Comparison of ENCODE assay signal across 12 cellular contexts in genomic region chr5:14920121-14920520, GRCh38.
"Had no signal": no experiment of that assay in that cellular context is flagged by ENCODE, and none has a peak within 500 bp of the region (broad histone marks: within the 10 kb centered on the region; RNA-seq: fewer than 3 reads in every experiment).

No MANE protein-coding gene starts in this region.

- H3K4me1 ChIP-seq: ascending aorta, esophagus muscularis mucosa, lower lobe of right lung, transverse colon had no signal

- ATAC-seq: activated CD8-positive, alpha-beta T cell treated with anti-CD3 and anti-CD28 coated beads, Interleukin-2, amount 10 ng/mL, durations not matched to agents 7 days and 5 days; foreskin keratinocyte; left cardiac atrium; lower lobe of right lung had no signal

- H3K4me3 Mint-ChIP-seq: activated CD8-positive, alpha-beta T cell treated with anti-CD3 and anti-CD28 coated beads, Interleukin-2, amount 10 ng/mL, durations not matched to agents 7 days and 5 days; activated naive CD8-positive, alpha-beta T cell treated with anti-CD3 and anti-CD28 coated beads, Interleukin-2, amount 10 ng/mL, durations not matched to agents 7 days and 5 days; T-helper 2 cell treated with Interferon-gamma antibody and Interleukin-4, amounts not matched to agents 5 μg/mL and 100 μg/mL, for 36 hours had no signal

- H3K36me3 ChIP-seq: ascending aorta, esophagus muscularis mucosa, lower lobe of right lung, transverse colon had no signal

- H3K9me3 ChIP-seq: ascending aorta, esophagus muscularis mucosa, lower lobe of right lung, transverse colon had no signal

- DNase-seq: activated CD8-positive, alpha-beta T cell treated with anti-CD3 and anti-CD28 coated beads, Interleukin-2, amount 10 ng/mL, durations not matched to agents 7 days and 5 days; activated naive CD8-positive, alpha-beta T cell treated with anti-CD3 and anti-CD28 coated beads, Interleukin-2, amount 10 ng/mL, durations not matched to agents 7 days and 5 days; foreskin keratinocyte; head of caudate nucleus; left cardiac atrium; lower lobe of right lung; midbrain; retina; transverse colon had no signal

- H3K27ac Mint-ChIP-seq: activated CD8-positive, alpha-beta T cell treated with anti-CD3 and anti-CD28 coated beads, Interleukin-2, amount 10 ng/mL, durations not matched to agents 7 days and 5 days; activated naive CD8-positive, alpha-beta T cell treated with anti-CD3 and anti-CD28 coated beads, Interleukin-2, amount 10 ng/mL, durations not matched to agents 7 days and 5 days; T-helper 2 cell treated with Interferon-gamma antibody and Interleukin-4, amounts not matched to agents 5 μg/mL and 100 μg/mL, for 36 hours had no signal

- H3K36me3 Mint-ChIP-seq: activated naive CD8-positive, alpha-beta T cell treated with anti-CD3 and anti-CD28 coated beads, Interleukin-2, amount 10 ng/mL, durations not matched to agents 7 days and 5 days had no signal

- H3K27ac ChIP-seq: ascending aorta, esophagus muscularis mucosa, foreskin keratinocyte, lower lobe of right lung, transverse colon had no signal

- H3K27me3 ChIP-seq: ascending aorta, esophagus muscularis mucosa, foreskin keratinocyte, transverse colon had no signal

- H3K4me3 ChIP-seq: ascending aorta, esophagus muscularis mucosa, lower lobe of right lung, transverse colon had no signal
